ENCODE assay signal across 8 cellular contexts in genomic region chr9:135500071-135500524, GRCh38. TPM values are rescaled to one million over a fixed set of nuclear protein-coding genes. Genes with fewer than 3 reads are reported as not detected.
DNase-seq lines count a peak whose midpoint lies in the region; ATAC-seq lines count a peak whose summit lies in the region.

No MANE protein-coding gene starts in this region.

- POLR2A ChIA-PET in naive thymus-derived CD8-positive, alpha-beta T cell (lab: Charles Lee), result no interaction called here

- peak overlapping the region in 8 of 10 donors; percentile 9 to 95 (median 44) for H3K27ac Mint-ChIP-seq in naive thymus-derived CD8-positive, alpha-beta T cell

- H3K4me3 Mint-ChIP-seq in naive thymus-derived CD8-positive, alpha-beta T cell, result peak overlapping the region; percentile 85 to 96 (median 92)

- DNase-seq in Right ventricle myocardium inferior (ENCODE audit: missing footprints) (no peak), cardiac septum (ENCODE audit: low spot score) (no peak), OCI-M1 (lab: John Stamatoyannopoulos, UW) (peak; percentile 67)
- no peak for DNase-seq in effector memory CD4-positive, alpha-beta T cell
- DNase-seq in naive thymus-derived CD8-positive, alpha-beta T cell, result no peak
- DNase-seq in activated CD4-positive, alpha-beta T cell treated with anti-CD3 and anti-CD28 coated beads for 48 hours, result no peak

- H3K27ac ChIP-seq in effector memory CD4-positive, alpha-beta T cell (ENCODE audit: insufficient read depth, low read length, poor library complexity, severe bottlenecking), result peak overlapping the region; percentile 58

- H3K36me3 Mint-ChIP-seq in naive thymus-derived CD8-positive, alpha-beta T cell, result peaks cover 0 to 27% (median 10%) of the 10 kb centered on the region in 3 donors

- no peaks in the 10 kb centered on the region for H3K27me3 ChIP-seq in effector memory CD4-positive, alpha-beta T cell (replicated peaks; ENCODE audit: control insufficient read depth, insufficient read depth, low read length, poor library complexity, severe bottlenecking)

- peaks cover 0 to 5% (median 2%) of the 10 kb centered on the region in 5 donors for H3K27me3 Mint-ChIP-seq in naive thymus-derived CD8-positive, alpha-beta T cell

- peak overlapping the region; percentile 97 for H3K4me3 ChIP-seq in effector memory CD4-positive, alpha-beta T cell (ENCODE audit: insufficient read depth, low read depth, low read length, poor library complexity, severe bottlenecking)

- H3K9me3 Mint-ChIP-seq in naive thymus-derived CD8-positive, alpha-beta T cell, result no peaks in the 10 kb centered on the region

- peaks cover 12 to 35% (median 33%) of the 10 kb centered on the region in 4 donors for H3K4me1 Mint-ChIP-seq in naive thymus-derived CD8-positive, alpha-beta T cell

- intact Hi-C loops in Right ventricle myocardium inferior (cut with DNase I), result no loop called here
- intact Hi-C loops in cardiac septum (cut with DNase I), result no loop called here

- peaks cover 20% of the 10 kb centered on the region for H3K36me3 ChIP-seq in effector memory CD4-positive, alpha-beta T cell (ENCODE audit: control insufficient read depth, insufficient read depth, low read length)

- no peaks in the 10 kb centered on the region for H3K9me3 ChIP-seq in effector memory CD4-positive, alpha-beta T cell (ENCODE audit: control insufficient read depth, low read length)

- H3K4me1 ChIP-seq in effector memory CD4-positive, alpha-beta T cell (ENCODE audit: control insufficient read depth, insufficient read depth, low read length, poor library complexity, severe bottlenecking), result peaks cover 24% of the 10 kb centered on the region

- ATAC-seq in Right ventricle myocardium inferior, result peak; percentile 20
- peak; percentile 15 to 35 for ATAC-seq in naive thymus-derived CD8-positive, alpha-beta T cell
- no peak for ATAC-seq in HG02623 (IDR thresholded peaks at IDR 0.05; ENCODE audit: unreplicated experiment)
- ATAC-seq in GM19452 (IDR thresholded peaks at IDR 0.05; ENCODE audit: unreplicated experiment), result no peak

RNA-seq across cellular contexts. Expression of gene MRPS2, which starts 0.4 kb away (rescaled TPM):
- 43.3 TPM for total RNA-seq in Right ventricle myocardium inferior
- total RNA-seq in cardiac septum, result 37.2 TPM
- 10 to 100 TPM; 32.6 to 35.7 TPM for total RNA-seq in naive thymus-derived CD8-positive, alpha-beta T cell
- 10 to 100 TPM; 28.3 to 64.0 (median 45.4) TPM for polyA plus RNA-seq in naive thymus-derived CD8-positive, alpha-beta T cell

RNA-seq across cellular contexts. Expression of gene PPP1R26, which starts 20.5 kb away (rescaled TPM):
- total RNA-seq in Right ventricle myocardium inferior (18.5 TPM), cardiac septum (26.3 TPM)
- total RNA-seq in naive thymus-derived CD8-positive, alpha-beta T cell, result under 1 TPM; 0.13 to 0.22 TPM
- polyA plus RNA-seq in naive thymus-derived CD8-positive, alpha-beta T cell, result not detected

RNA-seq across cellular contexts. Expression of gene LCN1, which starts 21.1 kb away (rescaled TPM):
- total RNA-seq in Right ventricle myocardium inferior (not detected), cardiac septum (not detected)
- not detected for total RNA-seq in naive thymus-derived CD8-positive, alpha-beta T cell
- polyA plus RNA-seq in naive thymus-derived CD8-positive, alpha-beta T cell, result not detected

RNA-seq across cellular contexts. Expression of gene OBP2A, which starts 45.8 kb away (rescaled TPM):
- not detected for total RNA-seq in Right ventricle myocardium inferior
- not detected for total RNA-seq in cardiac septum
- total RNA-seq in naive thymus-derived CD8-positive, alpha-beta T cell, result not detected
- polyA plus RNA-seq in naive thymus-derived CD8-positive, alpha-beta T cell, result not detected

Comparison
In these comparisons a context has a peak if more than half of its experiments do, and no peak if none do; other contexts are left out.
1. ATAC-seq: peak in Right ventricle myocardium inferior (single experiment) and naive thymus-derived CD8-positive, alpha-beta T cell (2 of 2); none in HG02623 (single experiment) and GM19452 (single experiment).
2. RNA of gene PPP1R26, which starts 20.5 kb away (total RNA-seq): 26.3 TPM in cardiac septum (single experiment) and 18.5 TPM in Right ventricle myocardium inferior (single experiment); 0.13 to 0.22 TPM in naive thymus-derived CD8-positive, alpha-beta T cell; every median in the first group is over 10 times any median in the second.